ENCODE assay signal across 1 cellular context in genomic region chr22:17917490-17917983, GRCh38.
TF ChIP-seq lines count a peak whose summit lies in the region.

No MANE protein-coding gene starts in this region.

TF ChIP-seq in H1, 55 proteins besides CTCF, POLR2A, EP300 and RAD21:
- TF ChIP-seq RBBP5 (IDR thresholded peaks at IDR 0.05; ENCODE audit: borderline replicate concordance, low read depth, low read length) = no peak
- no peak for TF ChIP-seq HDAC6 (IDR thresholded peaks at IDR 0.05; ENCODE audit: low read depth, low read length)
- no peak for TF ChIP-seq RNF2 (IDR thresholded peaks at IDR 0.05; ENCODE audit: borderline replicate concordance, low read depth, low read length, missing control alignments, poor library complexity, severe bottlenecking)
- no peak for TF ChIP-seq SP4 (IDR thresholded peaks at IDR 0.05; ENCODE audit: low read length)
- no peak for TF ChIP-seq TCF12 (IDR thresholded peaks at IDR 0.05; ENCODE audit: low read depth, low read length)
- TF ChIP-seq CHD7 (IDR thresholded peaks at IDR 0.05; ENCODE audit: insufficient replicate concordance, low read length) = no peak
- no peak for TF ChIP-seq CHD1 (IDR thresholded peaks at IDR 0.05; ENCODE audit: low read depth, low read length)
